Comparison of ENCODE assay signal across 8 cellular contexts in the genomic region with DNA sequence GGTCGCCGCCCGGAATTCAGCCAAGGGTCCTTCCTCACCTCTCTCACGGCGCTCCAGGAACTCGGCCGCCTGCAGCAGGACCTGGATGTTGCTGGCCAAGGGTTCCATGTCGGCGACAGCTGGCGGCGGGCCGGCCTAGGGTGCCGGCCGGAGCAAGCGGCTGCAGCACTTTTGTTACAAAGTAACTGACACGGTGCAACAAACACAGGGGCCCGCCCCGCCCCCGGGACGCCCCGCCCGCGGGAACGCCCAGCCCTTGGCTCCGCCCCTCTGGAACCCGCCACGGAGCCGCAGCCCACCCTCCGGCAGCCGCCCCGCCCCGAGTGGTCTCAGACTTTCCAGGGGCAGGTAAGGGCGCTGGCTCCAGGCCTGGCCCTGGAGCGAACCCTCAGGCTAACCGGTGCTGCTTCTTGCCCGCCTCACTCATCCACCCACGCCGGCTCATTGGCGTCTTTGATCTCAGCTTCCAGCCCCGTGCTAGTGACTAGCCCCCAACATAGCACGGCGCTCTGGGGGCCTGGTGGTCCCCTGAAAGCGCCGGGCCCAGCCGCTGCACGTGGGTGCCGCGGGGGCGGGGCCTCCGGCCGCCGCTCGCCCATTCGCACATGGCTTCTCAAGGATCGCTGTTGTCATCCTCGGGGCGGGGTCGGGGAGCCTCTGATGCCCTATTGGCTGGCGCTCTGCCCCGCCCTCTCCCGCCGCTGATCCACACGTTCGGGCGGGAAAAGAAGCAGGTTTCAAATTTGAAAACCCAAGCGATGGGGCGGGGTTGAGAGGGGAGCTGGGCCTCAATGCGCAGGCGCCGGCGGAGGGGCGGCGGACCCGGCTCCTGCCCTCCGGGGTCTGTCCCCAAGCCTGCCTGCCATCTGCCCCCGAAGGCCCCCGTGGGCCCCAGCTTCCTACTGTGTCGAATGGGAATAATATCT. TPM values are rescaled to one million over a fixed set of nuclear protein-coding genes. Genes with fewer than 3 reads are reported as not detected.
DNase-seq lines count a peak whose midpoint lies in the region; ATAC-seq, FAIRE-seq and TF ChIP-seq lines count a peak whose summit lies in the region.

A gene with protein sequence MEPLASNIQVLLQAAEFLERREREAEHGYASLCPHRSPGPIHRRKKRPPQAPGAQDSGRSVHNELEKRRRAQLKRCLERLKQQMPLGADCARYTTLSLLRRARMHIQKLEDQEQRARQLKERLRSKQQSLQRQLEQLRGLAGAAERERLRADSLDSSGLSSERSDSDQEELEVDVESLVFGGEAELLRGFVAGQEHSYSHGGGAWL (minus strand): TSS at position 176 of the 926 bp plus-strand sequence. CDS start 68 bp downstream, at position 108.

- no peaks in the 10 kb centered on the region for H3K79me2 ChIP-seq in GM23338 (replicated peaks; ENCODE audit: insufficient read depth)

- H3K27ac Mint-ChIP-seq in GM23338, result peak within 1 kb of the TSS; percentile 95
- H3K27ac Mint-ChIP-seq in naive thymus-derived CD8-positive, alpha-beta T cell, result peak within 1 kb of the TSS in 8 of 10 donors; percentile 43 to 83 (median 71)
- H3K27ac Mint-ChIP-seq in stimulated activated memory B cell treated with anti-CD40 and anti-IgM and Interleukin-4, amounts not matched to agents 10 μg/mL and 1 μg/mL and 100 μg/mL, for 72 hours, result peak within 1 kb of the TSS; percentile 23

- peaks cover 13% of the 10 kb centered on the region for H3K27me3 Mint-ChIP-seq in GM23338 (ENCODE audit: insufficient read depth, low read depth, poor library complexity)
- peaks cover 0 to 4% (median 0%) of the 10 kb centered on the region in 5 donors for H3K27me3 Mint-ChIP-seq in naive thymus-derived CD8-positive, alpha-beta T cell
- H3K27me3 Mint-ChIP-seq in stimulated activated memory B cell treated with anti-CD40 and anti-IgM and Interleukin-4, amounts not matched to agents 10 μg/mL and 1 μg/mL and 100 μg/mL, for 72 hours, result no peaks in the 10 kb centered on the region

- no peak for TF ChIP-seq CTCF in GM23338 (conservative IDR thresholded peaks at IDR 0.05; ENCODE audit: low read depth in 2 of 2)

- DNase-seq in EH (ENCODE audit: low read depth), result peak; percentile 96
- DNase-seq in GM23338 (ENCODE audit: low spot score), result peak; percentile 100
- peak; percentile 97 for DNase-seq in Kasumi-1 (lab: John Stamatoyannopoulos, UW)
- peak; percentile 94 for DNase-seq in RCC 7860 (ENCODE audit: low spot score)
- peak; percentile 98 to 99 for DNase-seq in activated T-cell treated with anti-CD3 and anti-CD28 coated beads, Interleukin-2, amount 50 U/mL, for 48 hours
- peak; percentile 87 for DNase-seq in fibroblast of gingiva (ENCODE audit: low read depth)
- DNase-seq in naive thymus-derived CD8-positive, alpha-beta T cell, result peak; percentile 86 to 97 (median 92)

- H3F3A ChIP-seq in GM23338 (replicated peaks; ENCODE audit: low read depth), result peaks cover 14% of the 10 kb centered on the region

- peaks cover 11% of the 10 kb centered on the region; the same call in 1 of the 2 replicates for H4K20me1 ChIP-seq in GM23338 (replicated peaks; ENCODE audit: insufficient read depth)

- 0 out of 2 replicates have a peak, but pooled peaks cover under 1% of the 10 kb centered on the region for H3K36me3 ChIP-seq in GM23338 (ENCODE audit: insufficient read depth)

- ATAC-seq in GM23338, result peak; percentile 65
- peak; percentile 90 to 93 for ATAC-seq in naive thymus-derived CD8-positive, alpha-beta T cell
- ATAC-seq in stimulated activated memory B cell treated with anti-CD40 and anti-IgM and Interleukin-4, amounts not matched to agents 10 μg/mL and 1 μg/mL and 100 μg/mL, for 72 hours, result peak; percentile 93

- H3K4me3 Mint-ChIP-seq in GM23338, result peak within 1 kb of the TSS; percentile 75
- peak within 1 kb of the TSS; percentile 70 to 91 (median 84) for H3K4me3 Mint-ChIP-seq in naive thymus-derived CD8-positive, alpha-beta T cell
- peak within 1 kb of the TSS; percentile 86 for H3K4me3 Mint-ChIP-seq in stimulated activated memory B cell treated with anti-CD40 and anti-IgM and Interleukin-4, amounts not matched to agents 10 μg/mL and 1 μg/mL and 100 μg/mL, for 72 hours

- peak within 1 kb of the TSS; percentile 90 for H3K4me2 ChIP-seq in GM23338

- POLR2A ChIA-PET in naive thymus-derived CD8-positive, alpha-beta T cell (lab: Charles Lee), result interaction anchor here (0.5 to 3.3 kb wide), 6 partner anchors 10 to 768 kb away, joined by 3 to 14 read pairs (median 7); a partner anchor contains a TSS

- H3K9me3 Mint-ChIP-seq in GM23338, result no peaks in the 10 kb centered on the region; the same call in 2 of the 3 replicates
- H3K9me3 Mint-ChIP-seq in naive thymus-derived CD8-positive, alpha-beta T cell, result no peaks in the 10 kb centered on the region
- H3K9me3 Mint-ChIP-seq in stimulated activated memory B cell treated with anti-CD40 and anti-IgM and Interleukin-4, amounts not matched to agents 10 μg/mL and 1 μg/mL and 100 μg/mL, for 72 hours, result no peaks in the 10 kb centered on the region

- FAIRE-seq in RCC 7860 (lab: Jason Lieb, UNC), result peak; percentile 63

- peaks cover 12% of the 10 kb centered on the region for H3K4me1 ChIP-seq in GM23338 (ENCODE audit: insufficient read depth)

- H3K9me2 ChIP-seq in GM23338 (ENCODE audit: insufficient read depth), result no peaks in the 10 kb centered on the region

- H3K27ac ChIP-seq in GM23338 (ENCODE audit: low read depth), result peak within 1 kb of the TSS; percentile 91; the same call in 1 of the 2 replicates

- H3K36me3 Mint-ChIP-seq in GM23338 (ENCODE audit: low read depth), result peaks cover 2% of the 10 kb centered on the region
- peaks cover 0 to under 1% (median 0%) of the 10 kb centered on the region in 3 donors for H3K36me3 Mint-ChIP-seq in naive thymus-derived CD8-positive, alpha-beta T cell
- peaks cover under 1% of the 10 kb centered on the region for H3K36me3 Mint-ChIP-seq in stimulated activated memory B cell treated with anti-CD40 and anti-IgM and Interleukin-4, amounts not matched to agents 10 μg/mL and 1 μg/mL and 100 μg/mL, for 72 hours

- H2AFZ ChIP-seq in GM23338, result peak within 1 kb of the TSS; percentile 78; the same call in 1 of the 2 replicates

- H3K4me1 Mint-ChIP-seq in GM23338, result peaks cover 18% of the 10 kb centered on the region
- peaks cover 12 to 42% (median 27%) of the 10 kb centered on the region in 4 donors for H3K4me1 Mint-ChIP-seq in naive thymus-derived CD8-positive, alpha-beta T cell
- H3K4me1 Mint-ChIP-seq in stimulated activated memory B cell treated with anti-CD40 and anti-IgM and Interleukin-4, amounts not matched to agents 10 μg/mL and 1 μg/mL and 100 μg/mL, for 72 hours, result peaks cover 54% of the 10 kb centered on the region

- H3K4me3 ChIP-seq in GM23338, result peak within 1 kb of the TSS; percentile 69

- H3K27me3 ChIP-seq in GM23338 (ENCODE audit: insufficient read depth), result no peaks in the 10 kb centered on the region

TF ChIP-seq in GM23338, 12 proteins besides CTCF, POLR2A, EP300 and RAD21 (continues in another document):
- TF ChIP-seq CREB1 (CRISPR knock-in tag; IDR thresholded peaks at IDR 0.05; ENCODE audit: low read depth) (peak; percentile 54; the same call in 1 of the 2 replicates), POLR2AphosphoS5 (IDR thresholded peaks at IDR 0.05; ENCODE audit: low read depth) (peak; percentile 63), EZH2phosphoT487 (IDR thresholded peaks at IDR 0.05; ENCODE audit: unreplicated experiment) (no peak), JUNB (IDR thresholded peaks at IDR 0.05; ENCODE audit: unreplicated experiment) (no peak), STAT1 (IDR thresholded peaks at IDR 0.05; ENCODE audit: unreplicated experiment) (no peak), EZH2 (IDR thresholded peaks at IDR 0.05; ENCODE audit: low read depth, unreplicated experiment) (no peak), ZNF114 (CRISPR knock-in tag; IDR thresholded peaks at IDR 0.05) (no peak), ZNF331 (CRISPR knock-in tag; IDR thresholded peaks at IDR 0.05; ENCODE audit: low read depth) (no peak), NANOG (IDR thresholded peaks at IDR 0.05; ENCODE audit: borderline replicate concordance) (no peak)
- TF ChIP-seq, protein P1, sequence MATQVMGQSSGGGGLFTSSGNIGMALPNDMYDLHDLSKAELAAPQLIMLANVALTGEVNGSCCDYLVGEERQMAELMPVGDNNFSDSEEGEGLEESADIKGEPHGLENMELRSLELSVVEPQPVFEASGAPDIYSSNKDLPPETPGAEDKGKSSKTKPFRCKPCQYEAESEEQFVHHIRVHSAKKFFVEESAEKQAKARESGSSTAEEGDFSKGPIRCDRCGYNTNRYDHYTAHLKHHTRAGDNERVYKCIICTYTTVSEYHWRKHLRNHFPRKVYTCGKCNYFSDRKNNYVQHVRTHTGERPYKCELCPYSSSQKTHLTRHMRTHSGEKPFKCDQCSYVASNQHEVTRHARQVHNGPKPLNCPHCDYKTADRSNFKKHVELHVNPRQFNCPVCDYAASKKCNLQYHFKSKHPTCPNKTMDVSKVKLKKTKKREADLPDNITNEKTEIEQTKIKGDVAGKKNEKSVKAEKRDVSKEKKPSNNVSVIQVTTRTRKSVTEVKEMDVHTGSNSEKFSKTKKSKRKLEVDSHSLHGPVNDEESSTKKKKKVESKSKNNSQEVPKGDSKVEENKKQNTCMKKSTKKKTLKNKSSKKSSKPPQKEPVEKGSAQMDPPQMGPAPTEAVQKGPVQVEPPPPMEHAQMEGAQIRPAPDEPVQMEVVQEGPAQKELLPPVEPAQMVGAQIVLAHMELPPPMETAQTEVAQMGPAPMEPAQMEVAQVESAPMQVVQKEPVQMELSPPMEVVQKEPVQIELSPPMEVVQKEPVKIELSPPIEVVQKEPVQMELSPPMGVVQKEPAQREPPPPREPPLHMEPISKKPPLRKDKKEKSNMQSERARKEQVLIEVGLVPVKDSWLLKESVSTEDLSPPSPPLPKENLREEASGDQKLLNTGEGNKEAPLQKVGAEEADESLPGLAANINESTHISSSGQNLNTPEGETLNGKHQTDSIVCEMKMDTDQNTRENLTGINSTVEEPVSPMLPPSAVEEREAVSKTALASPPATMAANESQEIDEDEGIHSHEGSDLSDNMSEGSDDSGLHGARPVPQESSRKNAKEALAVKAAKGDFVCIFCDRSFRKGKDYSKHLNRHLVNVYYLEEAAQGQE (IDR thresholded peaks at IDR 0.05; ENCODE audit: unreplicated experiment), result no peak
- TF ChIP-seq, protein P2, sequence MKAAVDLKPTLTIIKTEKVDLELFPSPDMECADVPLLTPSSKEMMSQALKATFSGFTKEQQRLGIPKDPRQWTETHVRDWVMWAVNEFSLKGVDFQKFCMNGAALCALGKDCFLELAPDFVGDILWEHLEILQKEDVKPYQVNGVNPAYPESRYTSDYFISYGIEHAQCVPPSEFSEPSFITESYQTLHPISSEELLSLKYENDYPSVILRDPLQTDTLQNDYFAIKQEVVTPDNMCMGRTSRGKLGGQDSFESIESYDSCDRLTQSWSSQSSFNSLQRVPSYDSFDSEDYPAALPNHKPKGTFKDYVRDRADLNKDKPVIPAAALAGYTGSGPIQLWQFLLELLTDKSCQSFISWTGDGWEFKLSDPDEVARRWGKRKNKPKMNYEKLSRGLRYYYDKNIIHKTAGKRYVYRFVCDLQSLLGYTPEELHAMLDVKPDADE (IDR thresholded peaks at IDR 0.05), result no peak

RNA-seq across cellular contexts. Expression of the gene that starts here (rescaled TPM):
- 11.6 and 13.0 TPM in 2 replicates for total RNA-seq in GM23338 (2014; rRNA removed; shearing (Covaris generic))
- 8.4 and 9.9 TPM in 2 replicates for polyA plus RNA-seq in GM23338 (2016; fragmentation: Nextera tagmentation; extraction: Ambion mirVana)
- total RNA-seq in naive thymus-derived CD8-positive, alpha-beta T cell, result 10 to 100 TPM; 13.6 to 18.1 TPM
- polyA plus RNA-seq in naive thymus-derived CD8-positive, alpha-beta T cell, result 1 to 10 TPM in 1 of 3 donors, under 1 TPM in 2; 0.07 to 1.1 (median 0.44) TPM

Comparison
In these comparisons a context has a peak if more than half of its experiments do, and no peak if none do; other contexts are left out.
1. Peak in every context shown above with its lines: DNase-seq, ATAC-seq, H3K4me3 ChIP-seq and H3K27ac ChIP-seq.
2. H3K27ac Mint-ChIP-seq: peak in every context shown above with its lines; median percentile 95 in GM23338; 71 in naive thymus-derived CD8-positive, alpha-beta T cell; 23 in stimulated activated memory B cell treated with anti-CD40 and anti-IgM and Interleukin-4, amounts not matched to agents 10 μg/mL and 1 μg/mL and 100 μg/mL, for 72 hours.